Comparison of ENCODE assay signal across 11 cellular contexts in the genomic region with DNA sequence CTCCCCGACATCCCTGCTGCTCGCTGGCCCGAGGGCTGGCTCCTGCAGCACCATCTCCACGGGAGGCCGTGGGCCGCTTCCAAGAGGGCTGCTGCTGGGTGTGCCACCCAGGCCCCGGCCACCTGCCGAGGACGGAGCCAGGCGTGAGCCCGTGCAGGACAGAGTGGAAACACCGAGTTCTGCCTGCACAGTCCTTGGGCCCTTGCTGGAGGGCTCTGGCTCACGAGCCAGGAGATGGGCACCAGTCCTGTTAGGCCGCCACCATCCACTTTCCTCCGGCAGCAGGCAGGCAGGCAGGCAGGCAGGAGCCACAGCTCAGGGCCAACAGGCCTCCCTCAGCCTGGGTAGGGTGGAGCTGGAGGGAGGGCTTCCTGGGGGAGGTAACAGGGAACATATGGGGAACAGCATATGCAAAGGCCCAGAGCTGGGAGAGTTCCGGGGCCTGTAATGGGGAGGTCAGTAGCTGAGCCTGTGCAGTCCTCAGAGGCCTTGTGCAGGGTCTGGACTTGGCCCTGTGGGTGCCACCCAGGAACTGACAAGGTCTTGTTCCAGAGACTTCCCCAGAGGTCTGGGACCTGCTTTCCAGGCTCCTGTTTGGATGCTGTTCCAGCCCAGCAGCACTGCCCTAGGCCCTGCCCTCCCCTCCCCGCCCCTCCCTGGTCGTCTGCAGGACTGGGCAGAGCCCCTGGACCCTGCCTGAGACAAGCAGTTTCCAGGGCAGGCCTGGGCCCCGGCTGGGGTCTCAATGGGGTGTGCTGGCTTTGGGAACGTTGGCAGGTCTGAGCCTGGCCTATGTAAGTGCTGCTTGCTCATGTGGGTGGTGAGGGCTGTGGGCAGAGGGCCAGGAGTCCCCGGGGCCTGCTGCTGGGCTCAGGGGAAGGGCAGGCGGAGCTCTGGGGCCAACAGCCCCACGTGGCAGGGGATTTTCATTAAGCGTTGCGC. TPM values are rescaled to one million over a fixed set of nuclear protein-coding genes. Genes with fewer than 3 reads are reported as not detected.
DNase-seq lines count a peak whose midpoint lies in the region; ATAC-seq and TF ChIP-seq lines count a peak whose summit lies in the region.
"Had no signal": no experiment of that assay in that cellular context is flagged by ENCODE, and none has a peak within 500 bp of the region (broad histone marks: within the 10 kb centered on the region; RNA-seq: fewer than 3 reads in every experiment).

No MANE protein-coding gene starts in this region.

- no peaks in the 10 kb centered on the region for H3K36me3 ChIP-seq in gastroesophageal sphincter

- TF ChIP-seq POLR2A in gastroesophageal sphincter (IDR thresholded peaks at IDR 0.05), result no peak

- peak overlapping the region; percentile 67 for H3K27ac Mint-ChIP-seq in stimulated activated effector memory CD8-positive, alpha-beta T cell treated with anti-CD3 and anti-CD28 coated beads, Interleukin-12 subunit alpha, Interleukin-12 subunit beta, amount 100 ng/mL, for 72 hours
- H3K27ac Mint-ChIP-seq: activated naive CD4-positive, alpha-beta T cell treated with anti-CD3 and anti-CD28 coated beads, Interleukin-2, amount 50 U/mL, for 72 hours had no signal

- H3K36me3 Mint-ChIP-seq in stimulated activated effector memory CD8-positive, alpha-beta T cell treated with anti-CD3 and anti-CD28 coated beads, Interleukin-12 subunit alpha, Interleukin-12 subunit beta, amount 100 ng/mL, for 72 hours, result no peaks in the 10 kb centered on the region
- H3K36me3 Mint-ChIP-seq: activated naive CD4-positive, alpha-beta T cell treated with anti-CD3 and anti-CD28 coated beads, Interleukin-2, amount 50 U/mL, for 72 hours had no signal

- H3K4me3 ChIP-seq in gastroesophageal sphincter, result no peak overlapping the region

- CTCF ChIA-PET in RWPE1 (lab: Yijun Ruan, JAX), result interaction anchor here (0.6 to 1.1 kb wide), 3 partner anchors 49 to 876 kb away, joined by 3 read pairs; no protein-coding TSS in a partner anchor

- POLR2A ChIA-PET in RWPE1 (lab: Yijun Ruan, JAX; ENCODE audit: low non-redundant PET), result interaction anchor here (0.8 kb wide), 1 partner anchor 20 kb away, joined by 3 read pairs; no protein-coding TSS in a partner anchor

- WGBS in gastroesophageal sphincter (ENCODE audit: low coverage in 1 of 2), 2 donors, result no CpG with 5 or more reads among the region's 25 CpGs

- H3K27ac ChIP-seq in RWPE1 (peak overlapping the region; percentile 100), gastroesophageal sphincter (peak overlapping the region in 3 of 4 donors; percentile 52 to 59 (median 58))

- ATAC-seq in gastroesophageal sphincter, result no peak
- ATAC-seq in stimulated activated effector memory CD8-positive, alpha-beta T cell treated with anti-CD3 and anti-CD28 coated beads, Interleukin-12 subunit alpha, Interleukin-12 subunit beta, amount 100 ng/mL, for 72 hours, result no peak
- no peak for ATAC-seq in GM21825 (IDR thresholded peaks at IDR 0.05; ENCODE audit: unreplicated experiment)
- ATAC-seq: activated naive CD4-positive, alpha-beta T cell treated with anti-CD3 and anti-CD28 coated beads, Interleukin-2, amount 50 U/mL, for 72 hours had no signal

- no peaks in the 10 kb centered on the region for H3K9me3 ChIP-seq in gastroesophageal sphincter

- no peak for TF ChIP-seq EP300 in gastroesophageal sphincter (IDR thresholded peaks at IDR 0.05)

- no peaks in the 10 kb centered on the region for H3K4me1 Mint-ChIP-seq in stimulated activated effector memory CD8-positive, alpha-beta T cell treated with anti-CD3 and anti-CD28 coated beads, Interleukin-12 subunit alpha, Interleukin-12 subunit beta, amount 100 ng/mL, for 72 hours

- H3K27me3 ChIP-seq in gastroesophageal sphincter, result no peaks in the 10 kb centered on the region

- DNase-seq in GF-D8 (lab: John Stamatoyannopoulos, UW) (peak; percentile 68), RWPE1 (ENCODE audit: low spot score) (peak; percentile 78), GOT3 (lab: John Stamatoyannopoulos, UW) (no peak), AG08396 (ENCODE audit: low spot score) (no peak), 8988T (no peak)
- no peak for DNase-seq in stimulated activated effector memory CD8-positive, alpha-beta T cell treated with anti-CD3 and anti-CD28 coated beads, Interleukin-12 subunit alpha, Interleukin-12 subunit beta, amount 100 ng/mL, for 72 hours (ENCODE audit: low spot score in 2 of 2)
- DNase-seq: kidney glomerular epithelial cell; stimulated activated CD8-positive, alpha-beta memory T cell treated with anti-CD3 and anti-CD28 coated beads, Interleukin-4, amount 100 ng/mL, for 48 hours had no signal

- TF ChIP-seq CTCF in RWPE1 (conservative IDR thresholded peaks at IDR 0.05; ENCODE audit: low read depth), result no peak
- TF ChIP-seq CTCF in gastroesophageal sphincter (IDR thresholded peaks at IDR 0.05), result no peak

- H3K9me3 Mint-ChIP-seq in stimulated activated effector memory CD8-positive, alpha-beta T cell treated with anti-CD3 and anti-CD28 coated beads, Interleukin-12 subunit alpha, Interleukin-12 subunit beta, amount 100 ng/mL, for 72 hours, result no peaks in the 10 kb centered on the region
- H3K9me3 Mint-ChIP-seq: activated naive CD4-positive, alpha-beta T cell treated with anti-CD3 and anti-CD28 coated beads, Interleukin-2, amount 50 U/mL, for 72 hours had no signal

- peaks cover 0 to 100% (median 37%) of the 10 kb centered on the region in 3 donors for H3K4me1 ChIP-seq in gastroesophageal sphincter

- no peak overlapping the region for H3K4me3 Mint-ChIP-seq in stimulated activated effector memory CD8-positive, alpha-beta T cell treated with anti-CD3 and anti-CD28 coated beads, Interleukin-12 subunit alpha, Interleukin-12 subunit beta, amount 100 ng/mL, for 72 hours

RNA-seq across cellular contexts. Expression of a gene that starts 32.0 kb away (rescaled TPM):
- total RNA-seq in gastroesophageal sphincter, result 10 to 100 TPM; 45.1 to 78.9 (median 55.3) TPM

Comparison
In these comparisons a context has a peak if more than half of its experiments do, and no peak if none do; other contexts are left out.
1. DNase-seq: peak in GF-D8 (single experiment) and RWPE1 (single experiment); none in stimulated activated effector memory CD8-positive, alpha-beta T cell treated with anti-CD3 and anti-CD28 coated beads, Interleukin-12 subunit alpha, Interleukin-12 subunit beta, amount 100 ng/mL, for 72 hours (0 of 2), GOT3 (single experiment), AG08396 (single experiment) and 8988T (single experiment).